Comparison of ENCODE assay signal across 16 cellular contexts in genomic region chr20:63133481-63134091, GRCh38.
A peak's percentile ranks its signal among the peaks of the same experiment; 100 is the strongest.
DNase-seq lines count a peak whose midpoint lies in the region; ATAC-seq and TF ChIP-seq lines count a peak whose summit lies in the region.
"Had no signal": no experiment of that assay in that cellular context is flagged by ENCODE, and none has a peak within 500 bp of the region (broad histone marks: within the 10 kb centered on the region; RNA-seq: fewer than 3 reads in every experiment).

No MANE protein-coding gene starts in this region.

- intact Hi-C loops in right lobe of liver (cut with DNase I): no loop called here

- peak overlapping the region; percentile 72 for H3K4me2 ChIP-seq in BLaER1
- H3K4me2 ChIP-seq: KMS-11 had no signal

- no peak for TF ChIP-seq CTCF in right lobe of liver (IDR thresholded peaks at IDR 0.05)

- ATAC-seq in right lobe of liver (no peak), HG02798 (IDR thresholded peaks at IDR 0.05; ENCODE audit: poor library complexity, unreplicated experiment) (no peak), HG02571 (IDR thresholded peaks at IDR 0.05; ENCODE audit: unreplicated experiment) (no peak)
- ATAC-seq: PC-3 had no signal

- H3K36me3 ChIP-seq in BLaER1: no peaks in the 10 kb centered on the region
- no peaks in the 10 kb centered on the region for H3K36me3 ChIP-seq in H7 (replicated peaks; ENCODE audit: control insufficient read depth, insufficient read depth, low read length)
- no peaks in the 10 kb centered on the region for H3K36me3 ChIP-seq in right lobe of liver
- H3K36me3 ChIP-seq: MG63 had no signal

- H4K20me1 ChIP-seq in BLaER1: no peaks in the 10 kb centered on the region

- TF ChIP-seq POLR2A in right lobe of liver (IDR thresholded peaks at IDR 0.05): no peak

- H3K4me1 ChIP-seq in BLaER1 (peaks cover 61% of the 10 kb centered on the region), right lobe of liver (no peaks in the 10 kb centered on the region)

- DNase-seq in H7: peak; percentile 34
- peak; percentile 6 to 39 (median 36) for DNase-seq in right lobe of liver
- peak; percentile 1 for DNase-seq in retina
- no peak for DNase-seq in NK-92 treated with Interleukin-12 subunit alpha and Interleukin-12 subunit beta, amount 100 ng/mL, for 24 hours (lab: John Stamatoyannopoulos, UW)
- DNase-seq in amygdala (lab: John Stamatoyannopoulos, UW): no peak
- DNase-seq: GF-D8, MG63, NCI-H1092 treated with DMSO at 0.1 percent for 48 hours, NCI-H1694, NCI-H345, NCI-H526 treated with DMSO at 0.1 percent for 48 hours, PC-3 had no signal

- H3K27ac ChIP-seq in BLaER1: 0 out of 2 replicates have a peak overlapping the region, but pooled peaks have one; percentile 22
- no peak overlapping the region for H3K27ac ChIP-seq in right lobe of liver
- H3K27ac ChIP-seq: KMS-11 had no signal

- WGBS in right lobe of liver (ENCODE audit: insufficient coverage, low coverage, low lambda C conversion rate, missing lambda C conversion rate): 90% methylated on average over 8 of the region's 15 CpGs

- no peak overlapping the region for H3K4me3 ChIP-seq in BLaER1
- H3K4me3 ChIP-seq in H7 (ENCODE audit: insufficient read depth, low read depth, low read length): no peak overlapping the region
- H3K4me3 ChIP-seq in right lobe of liver: no peak overlapping the region
- H3K4me3 ChIP-seq: MG63 had no signal

- peak overlapping the region; percentile 38; the same call in 1 of the 2 replicates for H3K9ac ChIP-seq in BLaER1
- H3K9ac ChIP-seq: KMS-11 had no signal

- H3K27me3 ChIP-seq in BLaER1 (0 out of 2 replicates have a peak, but pooled peaks cover 3% of the 10 kb centered on the region), H7 (ENCODE audit: control insufficient read depth, insufficient read depth, low read length) (peaks cover 4% of the 10 kb centered on the region), right lobe of liver (no peaks in the 10 kb centered on the region)

- H3K9me3 ChIP-seq in BLaER1 (no peaks in the 10 kb centered on the region), right lobe of liver (no peaks in the 10 kb centered on the region)
- H3K9me3 ChIP-seq: MG63 had no signal

Comparison
In these comparisons a context has a peak if more than half of its experiments do, and no peak if none do; other contexts are left out.
1. DNase-seq: peak in H7 (single experiment), right lobe of liver (3 of 3) and retina (single experiment); none in NK-92 treated with Interleukin-12 subunit alpha and Interleukin-12 subunit beta, amount 100 ng/mL, for 24 hours (single experiment) and amygdala (0 of 56).